Comparison of ENCODE assay signal across 15 cellular contexts in the genomic region with DNA sequence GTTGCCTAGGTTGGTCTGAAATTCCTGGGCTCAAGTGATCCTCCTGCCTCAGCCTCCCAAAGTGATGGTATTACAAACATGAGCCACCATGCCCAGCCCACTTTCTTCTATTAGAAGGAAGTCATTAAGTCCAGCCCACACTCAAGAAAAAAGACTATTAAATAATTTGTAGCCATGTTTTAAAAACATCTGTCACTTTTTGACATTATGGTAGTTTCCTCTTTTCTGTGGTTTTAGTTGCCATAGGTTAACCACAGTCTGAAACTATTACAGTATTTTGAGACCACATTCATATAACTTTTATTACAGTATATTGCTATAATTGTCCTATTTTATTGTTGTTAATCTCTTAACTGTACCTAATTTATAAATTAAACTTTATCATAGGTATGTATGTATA. TPM values are rescaled to one million over a fixed set of nuclear protein-coding genes. Genes with fewer than 3 reads are reported as not detected.
A peak's percentile ranks its signal among the peaks of the same experiment; 100 is the strongest.
DNase-seq lines count a peak whose midpoint lies in the region; ATAC-seq and TF ChIP-seq lines count a peak whose summit lies in the region.
"Had no signal": no experiment of that assay in that cellular context is flagged by ENCODE, and none has a peak within 500 bp of the region (broad histone marks: within the 10 kb centered on the region; RNA-seq: fewer than 3 reads in every experiment).

No MANE protein-coding gene starts in this region.

- H3K4me3 Mint-ChIP-seq in IgD-negative memory B cell (peak overlapping the region in 2 of 4 donors; percentile 4 to 88), T-cell (no peak overlapping the region)
- H3K4me3 Mint-ChIP-seq in activated CD4-positive, alpha-beta T cell treated with anti-CD3 and anti-CD28 coated beads, Interleukin-2, amount 10 ng/mL, durations not matched to agents 24 days and 14 days: no peak overlapping the region
- H3K4me3 Mint-ChIP-seq: dendritic cell treated with granulocyte-macrophage colony-stimulating factor and Interleukin-4, amounts not matched to agents 40 ng/mL and 50 ng/mL, for 4 days had no signal

- intact Hi-C loops in activated CD4-positive, alpha-beta T cell treated with anti-CD3 and anti-CD28 coated beads, Interleukin-2, amount 10 ng/mL, durations not matched to agents 24 days and 14 days (cut with micrococcal nuclease): loop anchor here (2.0 to 5.0 kb wide), 2 partner anchors 33 to 75 kb away; a partner anchor contains a TSS

- peak overlapping the region; percentile 19 to 81 (median 20) for H3K27ac Mint-ChIP-seq in IgD-negative memory B cell
- H3K27ac Mint-ChIP-seq in T-cell: peak overlapping the region; percentile 23 to 79
- H3K27ac Mint-ChIP-seq in activated CD4-positive, alpha-beta T cell treated with anti-CD3 and anti-CD28 coated beads, Interleukin-2, amount 10 ng/mL, durations not matched to agents 24 days and 14 days: no peak overlapping the region
- H3K27ac Mint-ChIP-seq: dendritic cell treated with granulocyte-macrophage colony-stimulating factor and Interleukin-4, amounts not matched to agents 40 ng/mL and 50 ng/mL, for 4 days had no signal

- H3K27me3 Mint-ChIP-seq in IgD-negative memory B cell (no peaks in the 10 kb centered on the region), T-cell (no peaks in the 10 kb centered on the region)
- H3K27me3 Mint-ChIP-seq in activated CD4-positive, alpha-beta T cell treated with anti-CD3 and anti-CD28 coated beads, Interleukin-2, amount 10 ng/mL, durations not matched to agents 24 days and 14 days: no peaks in the 10 kb centered on the region
- H3K27me3 Mint-ChIP-seq: dendritic cell treated with granulocyte-macrophage colony-stimulating factor and Interleukin-4, amounts not matched to agents 40 ng/mL and 50 ng/mL, for 4 days had no signal

- H3K27ac ChIP-seq in foreskin keratinocyte: no peak overlapping the region
- H3K27ac ChIP-seq: PC-9, psoas muscle had no signal

- H3K4me1 Mint-ChIP-seq in IgD-negative memory B cell (peaks cover 6 to 14% (median 8%) of the 10 kb centered on the region in 3 donors), T-cell (peaks cover 0 to 10% (median 6%) of the 10 kb centered on the region in 3 donors)
- H3K4me1 Mint-ChIP-seq in activated CD4-positive, alpha-beta T cell treated with anti-CD3 and anti-CD28 coated beads, Interleukin-2, amount 10 ng/mL, durations not matched to agents 24 days and 14 days: peaks cover 9% of the 10 kb centered on the region

- peak; percentile 48 for DNase-seq in CD1c-positive myeloid dendritic cell (ENCODE audit: extremely low spot score)
- DNase-seq in T-cell: no peak
- no peak for DNase-seq in activated CD4-positive, alpha-beta T cell treated with anti-CD3 and anti-CD28 coated beads, Interleukin-2, amount 10 ng/mL, durations not matched to agents 24 days and 14 days
- DNase-seq in HuH-7.5 (ENCODE audit: low spot score): no peak
- no peak for DNase-seq in foreskin keratinocyte
- DNase-seq: EL, GOT3, NCI-H2171, PC-9, psoas muscle, T-helper 9 cell had no signal

- POLR2A ChIA-PET in T-cell (lab: Charles Lee): no interaction called here

- no peak for TF ChIP-seq CTCF in foreskin keratinocyte (conservative IDR thresholded peaks at IDR 0.05)

- H3K36me3 Mint-ChIP-seq in IgD-negative memory B cell: peaks cover 5% of the 10 kb centered on the region
- peaks cover 32% of the 10 kb centered on the region for H3K36me3 Mint-ChIP-seq in T-cell
- peaks cover 45% of the 10 kb centered on the region for H3K36me3 Mint-ChIP-seq in activated CD4-positive, alpha-beta T cell treated with anti-CD3 and anti-CD28 coated beads, Interleukin-2, amount 10 ng/mL, durations not matched to agents 24 days and 14 days (ENCODE audit: low read depth)

- CTCF ChIA-PET in T-cell (lab: Charles Lee): no interaction called here

- H3K9me3 Mint-ChIP-seq in IgD-negative memory B cell (no peaks in the 10 kb centered on the region), T-cell (no peaks in the 10 kb centered on the region)
- no peaks in the 10 kb centered on the region for H3K9me3 Mint-ChIP-seq in activated CD4-positive, alpha-beta T cell treated with anti-CD3 and anti-CD28 coated beads, Interleukin-2, amount 10 ng/mL, durations not matched to agents 24 days and 14 days
- H3K9me3 Mint-ChIP-seq: dendritic cell treated with granulocyte-macrophage colony-stimulating factor and Interleukin-4, amounts not matched to agents 40 ng/mL and 50 ng/mL, for 4 days had no signal

- no peaks in the 10 kb centered on the region for H3K4me1 ChIP-seq in foreskin keratinocyte
- H3K4me1 ChIP-seq: psoas muscle had no signal

- no peaks in the 10 kb centered on the region for H3K27me3 ChIP-seq in foreskin keratinocyte

- peak; percentile 48 for ATAC-seq in GM18907 (IDR thresholded peaks at IDR 0.05; ENCODE audit: unreplicated experiment)
- ATAC-seq in T-cell (replicated peaks in 1 of 4): no peak
- no peak for ATAC-seq in GM19397 (IDR thresholded peaks at IDR 0.05; ENCODE audit: unreplicated experiment)
- no peak for ATAC-seq in foreskin keratinocyte
- ATAC-seq: psoas muscle had no signal

RNA-seq across cellular contexts. Expression of a gene that starts 31.9 kb away (rescaled TPM):
- polyA plus RNA-seq in IgD-negative memory B cell (9.4 TPM), foreskin keratinocyte (8.5 and 9.8 TPM in 2 replicates)
- total RNA-seq in T-cell (10 to 100 TPM; 23.0 to 34.9 (median 29.0) TPM), foreskin keratinocyte (23.8 and 24.1 TPM in 2 replicates)
- total RNA-seq in activated CD4-positive, alpha-beta T cell treated with anti-CD3 and anti-CD28 coated beads, Interleukin-2, amount 10 ng/mL, durations not matched to agents 24 days and 14 days: 38.7 and 43.9 TPM in 2 replicates

RNA-seq across cellular contexts. Expression of a gene that starts 55.2 kb away (rescaled TPM):
- polyA plus RNA-seq in IgD-negative memory B cell (24.2 TPM), foreskin keratinocyte (15.0 and 19.7 TPM in 2 replicates)
- total RNA-seq in T-cell (10 to 100 TPM; 53.9 to 69.5 (median 65.7) TPM), foreskin keratinocyte (38.4 and 47.1 TPM in 2 replicates)
- 83.8 and 89.4 TPM in 2 replicates for total RNA-seq in activated CD4-positive, alpha-beta T cell treated with anti-CD3 and anti-CD28 coated beads, Interleukin-2, amount 10 ng/mL, durations not matched to agents 24 days and 14 days
